ENCODE assay signal across 9 cellular contexts in the genomic region with DNA sequence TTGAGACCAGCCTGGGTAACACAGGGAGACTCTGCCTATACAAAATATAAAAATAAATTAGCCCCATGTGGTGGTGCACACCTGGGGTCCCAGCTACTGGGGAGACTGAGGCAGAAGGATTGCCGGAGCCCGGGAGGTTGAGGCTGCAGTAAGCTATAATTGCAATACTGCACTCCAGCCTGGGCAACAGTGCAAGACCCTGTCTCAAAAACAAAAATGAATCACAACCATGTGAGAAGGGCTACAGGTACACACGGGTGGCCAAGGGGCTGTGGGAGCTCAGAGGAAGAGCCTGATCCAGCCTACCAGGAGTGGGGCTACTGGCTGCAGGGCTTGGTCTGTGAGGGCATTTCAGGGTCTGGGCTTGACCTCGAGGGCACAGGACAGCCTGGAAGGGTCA. TPM values are rescaled to one million over a fixed set of nuclear protein-coding genes. Genes with fewer than 3 reads are reported as not detected.
A peak's percentile ranks its signal among the peaks of the same experiment; 100 is the strongest.
DNase-seq lines count a peak whose midpoint lies in the region; ATAC-seq, FAIRE-seq and TF ChIP-seq lines count a peak whose summit lies in the region.
"Had no signal": no experiment of that assay in that cellular context is flagged by ENCODE, and none has a peak within 500 bp of the region (broad histone marks: within the 10 kb centered on the region; RNA-seq: fewer than 3 reads in every experiment).

No MANE protein-coding gene starts in this region.

- H3K9me2 ChIP-seq in OCI-LY7 (ENCODE audit: insufficient read depth, low read length), result no peaks in the 10 kb centered on the region

- H3K4me3 ChIP-seq in OCI-LY7 (ENCODE audit: low read depth, low read length, poor library complexity, severe bottlenecking), result no peak overlapping the region
- no peak overlapping the region for H3K4me3 ChIP-seq in pancreas

- no peaks in the 10 kb centered on the region for H3K9me3 ChIP-seq in OCI-LY7 (ENCODE audit: low read length)
- no peaks in the 10 kb centered on the region for H3K9me3 ChIP-seq in pancreas

- H3K79me2 ChIP-seq in OCI-LY7 (ENCODE audit: insufficient read depth, low read depth, low read length), result no peaks in the 10 kb centered on the region

- intact Hi-C loops in CD14-positive monocyte (cut with micrococcal nuclease), result loop anchor here in 1 of 2 donors (5.0 kb wide), 1 partner anchor 35 kb away; no protein-coding TSS in a partner anchor
- intact Hi-C loops in OCI-LY7 (cut with micrococcal nuclease; ENCODE audit: unreplicated experiment), result no loop called here
- intact Hi-C loops in pancreas (cut with DNase I), result no loop called here

- ATAC-seq in effector memory CD8-positive, alpha-beta T cell (replicated peaks), result no peak
- ATAC-seq in pancreas (no peak), GM21381 (IDR thresholded peaks at IDR 0.05; ENCODE audit: unreplicated experiment) (no peak), GM19395 (IDR thresholded peaks at IDR 0.05; ENCODE audit: unreplicated experiment) (no peak)

- TF ChIP-seq CTCF in CD14-positive monocyte (IDR thresholded peaks at IDR 0.05), result no peak
- TF ChIP-seq CTCF in OCI-LY7 (conservative IDR thresholded peaks at IDR 0.05; ENCODE audit: low read length), result no peak
- no peak for TF ChIP-seq CTCF in pancreas (IDR thresholded peaks at IDR 0.05)

- H3K36me3 ChIP-seq in OCI-LY7 (ENCODE audit: insufficient read depth, low read length) (no peaks in the 10 kb centered on the region), pancreas (peaks cover 0 to 6% (median 0%) of the 10 kb centered on the region in 3 donors)

- H3K27ac ChIP-seq in OCI-LY7 (ENCODE audit: low read depth, low read length, poor library complexity, severe bottlenecking), result no peak overlapping the region
- H3K27ac ChIP-seq in pancreas, result peak overlapping the region; percentile 31 to 66 (median 58)

- H3K27ac Mint-ChIP-seq in CD14-positive monocyte, result peak overlapping the region; percentile 57 to 94 (median 84)
- peak overlapping the region; percentile 86 to 94 for H3K27ac Mint-ChIP-seq in effector memory CD8-positive, alpha-beta T cell

- peak overlapping the region; percentile 37 to 63 for H3K4me3 Mint-ChIP-seq in CD14-positive monocyte
- peak overlapping the region; percentile 63 to 71 for H3K4me3 Mint-ChIP-seq in effector memory CD8-positive, alpha-beta T cell

- H3K27me3 Mint-ChIP-seq in CD14-positive monocyte (ENCODE audit: low read depth in 3 of 3), result peaks cover 5 to 8% (median 5%) of the 10 kb centered on the region in 3 donors
- no peaks in the 10 kb centered on the region for H3K27me3 Mint-ChIP-seq in effector memory CD8-positive, alpha-beta T cell

- H3K9me3 Mint-ChIP-seq in CD14-positive monocyte, result peaks cover 0 to 2% (median 0%) of the 10 kb centered on the region in 7 donors
- no peaks in the 10 kb centered on the region for H3K9me3 Mint-ChIP-seq in effector memory CD8-positive, alpha-beta T cell

- POLR2A ChIA-PET in OCI-LY7 (lab: Charles Lee), result interaction anchor here (0.6 kb wide), 1 partner anchor 28 kb away, joined by 4 read pairs; no protein-coding TSS in a partner anchor

- no peaks in the 10 kb centered on the region for H3K27me3 ChIP-seq in pancreas

- H3K4me1 ChIP-seq in OCI-LY7 (ENCODE audit: insufficient read depth, low read length, poor library complexity, severe bottlenecking), result peaks cover 20% of the 10 kb centered on the region
- H3K4me1 ChIP-seq in pancreas, result peaks cover 38 to 71% (median 48%) of the 10 kb centered on the region in 3 donors

- peaks cover 76% of the 10 kb centered on the region for H3K4me1 Mint-ChIP-seq in CD14-positive monocyte
- H3K4me1 Mint-ChIP-seq in effector memory CD8-positive, alpha-beta T cell (ENCODE audit: low read depth in 2 of 2), result peaks cover 50 to 54% of the 10 kb centered on the region in 2 donors

- WGBS in pancreas, 2 donors, result 61 to 73% methylated on average over 4 of the region's 4 CpGs

- no peaks in the 10 kb centered on the region for H4K20me1 ChIP-seq in OCI-LY7 (ENCODE audit: insufficient read depth, low read length)

- H3K36me3 Mint-ChIP-seq in CD14-positive monocyte, result peaks cover 48 to 61% of the 10 kb centered on the region in 2 donors
- peaks cover 3% of the 10 kb centered on the region for H3K36me3 Mint-ChIP-seq in effector memory CD8-positive, alpha-beta T cell (ENCODE audit: insufficient read depth)

- CTCF ChIA-PET in OCI-LY7 (lab: Charles Lee; ENCODE audit: unreplicated experiment), result no interaction called here

- BruUV-seq in OCI-LY7 (replicated peaks; lab: Mats Ljungman, UMichigan), result no TSS peak

- H2AFZ ChIP-seq in OCI-LY7 (ENCODE audit: low read length), result peak overlapping the region; percentile 20; the same call in 1 of the 2 replicates

- H3K4me2 ChIP-seq in OCI-LY7 (ENCODE audit: low read length), result 0 out of 2 replicates have a peak overlapping the region, but pooled peaks have one; percentile 5

- FAIRE-seq in pancreas (lab: Jason Lieb, UNC), result no peak

- DNase-seq in CD14-positive monocyte (ENCODE audit: low spot score) (no peak), OCI-LY7 (ENCODE audit: low spot score) (no peak), pancreas (no peak), HPDE6-E6E7 (ENCODE audit: extremely low spot score) (no peak), NCI-H446 treated with DMSO at 0.1 percent for 48 hours (lab: John Stamatoyannopoulos, UW) (no peak)
- DNase-seq in effector memory CD8-positive, alpha-beta T cell, result no peak
- DNase-seq: stimulated activated CD8-positive, alpha-beta memory T cell treated with anti-CD3 and anti-CD28 coated beads, Interleukin-4, amount 100 ng/mL, for 48 hours had no signal

RNA-seq across cellular contexts. Expression of gene STXBP1, which starts 55.2 kb away (rescaled TPM):
- polyA plus RNA-seq in CD14-positive monocyte, result under 1 TPM in 1 of 2 donors, not detected in 1; 0.59 TPM
- 3.7 and 4.1 TPM in 2 replicates for total RNA-seq in OCI-LY7 (2014; rRNA removed; shearing (Covaris generic))
- total RNA-seq in OCI-LY7 (2022), result 20.4 and 22.1 TPM in 2 replicates
- total RNA-seq in pancreas, result 10 to 100 TPM; 14.3 to 33.0 (median 22.0) TPM
- 10 to 100 TPM; 17.6 to 46.4 TPM for polyA plus RNA-seq in pancreas
